1 cellular context compared by ENCODE assay signal in genomic region chr20:50237349-50237748, GRCh38.
A peak's percentile ranks its signal among the peaks of the same experiment; 100 is the strongest.
TF ChIP-seq lines count a peak whose summit lies in the region.

No MANE protein-coding gene starts in this region.

TF ChIP-seq in HepG2, 621 proteins besides CTCF, POLR2A, EP300 and RAD21 (continued from another document and continues in another):
- TF ChIP-seq KDM5A (IDR thresholded peaks at IDR 0.05; ENCODE audit: borderline replicate concordance, low read length) = no peak
- no peak for TF ChIP-seq BRCA1 (CRISPR knock-in tag; IDR thresholded peaks at IDR 0.05)
- 0 out of 2 replicates have a peak, but pooled peaks have one; percentile 47 for TF ChIP-seq AHDC1 (CRISPR knock-in tag; IDR thresholded peaks at IDR 0.05; ENCODE audit: borderline replicate concordance)
- TF ChIP-seq SRY (CRISPR knock-in tag; IDR thresholded peaks at IDR 0.05) = no peak
- TF ChIP-seq ZNF883 (CRISPR knock-in tag; IDR thresholded peaks at IDR 0.05; ENCODE audit: not compliant biosample characterization) = no peak
- peak; percentile 53; the same call in 1 of the 2 replicates for TF ChIP-seq ZNF878 (CRISPR knock-in tag; IDR thresholded peaks at IDR 0.05)
- TF ChIP-seq ZNF510 (CRISPR knock-in tag; IDR thresholded peaks at IDR 0.05; ENCODE audit: low read depth) = no peak
- no peak for TF ChIP-seq SIN3B (IDR thresholded peaks at IDR 0.05; ENCODE audit: low read length)
- TF ChIP-seq ATF6 (CRISPR knock-in tag; conservative IDR thresholded peaks at IDR 0.05) = no peak
- no peak for TF ChIP-seq IRF1 (CRISPR knock-in tag; IDR thresholded peaks at IDR 0.05; ENCODE audit: low read depth)
- TF ChIP-seq YEATS4 (CRISPR knock-in tag; IDR thresholded peaks at IDR 0.05; ENCODE audit: borderline replicate concordance) = no peak
- no peak for TF ChIP-seq ZNF740 (CRISPR knock-in tag; IDR thresholded peaks at IDR 0.05)
- no peak for TF ChIP-seq ZSCAN30 (CRISPR knock-in tag; IDR thresholded peaks at IDR 0.05)
- TF ChIP-seq ONECUT2 (CRISPR knock-in tag; IDR thresholded peaks at IDR 0.05) = no peak
- TF ChIP-seq KAT8 (CRISPR knock-in tag; IDR thresholded peaks at IDR 0.05) = no peak
- no peak for TF ChIP-seq ZFYVE20 (CRISPR knock-in tag; IDR thresholded peaks at IDR 0.05; ENCODE audit: borderline replicate concordance, low read depth)
- TF ChIP-seq ZNF33A (CRISPR knock-in tag; IDR thresholded peaks at IDR 0.05; ENCODE audit: borderline replicate concordance) = no peak
- TF ChIP-seq, protein P1, sequence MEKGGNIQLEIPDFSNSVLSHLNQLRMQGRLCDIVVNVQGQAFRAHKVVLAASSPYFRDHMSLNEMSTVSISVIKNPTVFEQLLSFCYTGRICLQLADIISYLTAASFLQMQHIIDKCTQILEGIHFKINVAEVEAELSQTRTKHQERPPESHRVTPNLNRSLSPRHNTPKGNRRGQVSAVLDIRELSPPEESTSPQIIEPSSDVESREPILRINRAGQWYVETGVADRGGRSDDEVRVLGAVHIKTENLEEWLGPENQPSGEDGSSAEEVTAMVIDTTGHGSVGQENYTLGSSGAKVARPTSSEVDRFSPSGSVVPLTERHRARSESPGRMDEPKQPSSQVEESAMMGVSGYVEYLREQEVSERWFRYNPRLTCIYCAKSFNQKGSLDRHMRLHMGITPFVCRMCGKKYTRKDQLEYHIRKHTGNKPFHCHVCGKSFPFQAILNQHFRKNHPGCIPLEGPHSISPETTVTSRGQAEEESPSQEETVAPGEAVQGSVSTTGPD (CRISPR knock-in tag; IDR thresholded peaks at IDR 0.05) = no peak
- TF ChIP-seq NFE2 (CRISPR knock-in tag; IDR thresholded peaks at IDR 0.05) = no peak
- no peak; the same call in 1 of the 2 replicates for TF ChIP-seq CBX5 (CRISPR knock-in tag; IDR thresholded peaks at IDR 0.05; ENCODE audit: borderline replicate concordance)
- TF ChIP-seq DMTF1 (CRISPR knock-in tag; IDR thresholded peaks at IDR 0.05) = no peak
- TF ChIP-seq ZGPAT (CRISPR knock-in tag; IDR thresholded peaks at IDR 0.05) = peak; percentile 41; the same call in 1 of the 2 replicates
- TF ChIP-seq THYN1 (CRISPR knock-in tag; IDR thresholded peaks at IDR 0.05; ENCODE audit: borderline replicate concordance, low read depth) = no peak
- no peak for TF ChIP-seq RCOR2 (CRISPR knock-in tag; IDR thresholded peaks at IDR 0.05)
- no peak for TF ChIP-seq ZNF546 (CRISPR knock-in tag; conservative IDR thresholded peaks at IDR 0.05)
- no peak for TF ChIP-seq DR1 (CRISPR knock-in tag; IDR thresholded peaks at IDR 0.05)
- TF ChIP-seq ZNF12 (CRISPR knock-in tag; IDR thresholded peaks at IDR 0.05) = no peak
- TF ChIP-seq ZNF574 (CRISPR knock-in tag; IDR thresholded peaks at IDR 0.05) = no peak
- TF ChIP-seq, protein P2, sequence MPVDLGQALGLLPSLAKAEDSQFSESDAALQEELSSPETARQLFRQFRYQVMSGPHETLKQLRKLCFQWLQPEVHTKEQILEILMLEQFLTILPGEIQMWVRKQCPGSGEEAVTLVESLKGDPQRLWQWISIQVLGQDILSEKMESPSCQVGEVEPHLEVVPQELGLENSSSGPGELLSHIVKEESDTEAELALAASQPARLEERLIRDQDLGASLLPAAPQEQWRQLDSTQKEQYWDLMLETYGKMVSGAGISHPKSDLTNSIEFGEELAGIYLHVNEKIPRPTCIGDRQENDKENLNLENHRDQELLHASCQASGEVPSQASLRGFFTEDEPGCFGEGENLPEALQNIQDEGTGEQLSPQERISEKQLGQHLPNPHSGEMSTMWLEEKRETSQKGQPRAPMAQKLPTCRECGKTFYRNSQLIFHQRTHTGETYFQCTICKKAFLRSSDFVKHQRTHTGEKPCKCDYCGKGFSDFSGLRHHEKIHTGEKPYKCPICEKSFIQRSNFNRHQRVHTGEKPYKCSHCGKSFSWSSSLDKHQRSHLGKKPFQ (CRISPR knock-in tag; IDR thresholded peaks at IDR 0.05; ENCODE audit: insufficient replicate concordance) = no peak
- no peak for TF ChIP-seq PHF8 (CRISPR knock-in tag; IDR thresholded peaks at IDR 0.05)
- no peak for TF ChIP-seq ZNF34 (CRISPR knock-in tag; IDR thresholded peaks at IDR 0.05; ENCODE audit: borderline replicate concordance)
- no peak for TF ChIP-seq FOXP1 (IDR thresholded peaks at IDR 0.05)
- peak; percentile 40; the same call in 1 of the 2 replicates for TF ChIP-seq FOXP1 (CRISPR knock-in tag; IDR thresholded peaks at IDR 0.05)
- no peak for TF ChIP-seq ZNF567 (CRISPR knock-in tag; IDR thresholded peaks at IDR 0.05; ENCODE audit: borderline replicate concordance)
- no peak for TF ChIP-seq ZKSCAN5 (CRISPR knock-in tag; IDR thresholded peaks at IDR 0.05)
- no peak for TF ChIP-seq MAFF (IDR thresholded peaks at IDR 0.05; ENCODE audit: low read depth, low read length)
- TF ChIP-seq ZBTB21 (CRISPR knock-in tag; IDR thresholded peaks at IDR 0.05) = no peak
- TF ChIP-seq BCL6 (CRISPR knock-in tag; IDR thresholded peaks at IDR 0.05) = no peak
- no peak for TF ChIP-seq ZNF768 (CRISPR knock-in tag; IDR thresholded peaks at IDR 0.05)
- TF ChIP-seq PHF20 (CRISPR knock-in tag; IDR thresholded peaks at IDR 0.05) = no peak
- TF ChIP-seq TARDBP (CRISPR knock-in tag; IDR thresholded peaks at IDR 0.05) = peak; percentile 64; the same call in 1 of the 2 replicates
- no peak for TF ChIP-seq EZH2 (conservative IDR thresholded peaks at IDR 0.05; ENCODE audit: low read depth, low read length)
- TF ChIP-seq, protein P3, sequence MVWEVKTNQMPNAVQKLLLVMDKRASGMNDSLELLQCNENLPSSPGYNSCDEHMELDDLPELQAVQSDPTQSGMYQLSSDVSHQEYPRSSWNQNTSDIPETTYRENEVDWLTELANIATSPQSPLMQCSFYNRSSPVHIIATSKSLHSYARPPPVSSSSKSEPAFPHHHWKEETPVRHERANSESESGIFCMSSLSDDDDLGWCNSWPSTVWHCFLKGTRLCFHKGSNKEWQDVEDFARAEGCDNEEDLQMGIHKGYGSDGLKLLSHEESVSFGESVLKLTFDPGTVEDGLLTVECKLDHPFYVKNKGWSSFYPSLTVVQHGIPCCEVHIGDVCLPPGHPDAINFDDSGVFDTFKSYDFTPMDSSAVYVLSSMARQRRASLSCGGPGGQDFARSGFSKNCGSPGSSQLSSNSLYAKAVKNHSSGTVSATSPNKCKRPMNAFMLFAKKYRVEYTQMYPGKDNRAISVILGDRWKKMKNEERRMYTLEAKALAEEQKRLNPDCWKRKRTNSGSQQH (CRISPR knock-in tag; IDR thresholded peaks at IDR 0.05; ENCODE audit: low read depth) = no peak
- TF ChIP-seq ZNF468 (CRISPR knock-in tag; IDR thresholded peaks at IDR 0.05) = no peak
- TF ChIP-seq TBL1XR1 (IDR thresholded peaks at IDR 0.05; ENCODE audit: borderline replicate concordance, low read length, partially characterized antibody) = no peak
- TF ChIP-seq SKI (IDR thresholded peaks at IDR 0.05; ENCODE audit: partially characterized antibody) = no peak
